In the genomic region with DNA sequence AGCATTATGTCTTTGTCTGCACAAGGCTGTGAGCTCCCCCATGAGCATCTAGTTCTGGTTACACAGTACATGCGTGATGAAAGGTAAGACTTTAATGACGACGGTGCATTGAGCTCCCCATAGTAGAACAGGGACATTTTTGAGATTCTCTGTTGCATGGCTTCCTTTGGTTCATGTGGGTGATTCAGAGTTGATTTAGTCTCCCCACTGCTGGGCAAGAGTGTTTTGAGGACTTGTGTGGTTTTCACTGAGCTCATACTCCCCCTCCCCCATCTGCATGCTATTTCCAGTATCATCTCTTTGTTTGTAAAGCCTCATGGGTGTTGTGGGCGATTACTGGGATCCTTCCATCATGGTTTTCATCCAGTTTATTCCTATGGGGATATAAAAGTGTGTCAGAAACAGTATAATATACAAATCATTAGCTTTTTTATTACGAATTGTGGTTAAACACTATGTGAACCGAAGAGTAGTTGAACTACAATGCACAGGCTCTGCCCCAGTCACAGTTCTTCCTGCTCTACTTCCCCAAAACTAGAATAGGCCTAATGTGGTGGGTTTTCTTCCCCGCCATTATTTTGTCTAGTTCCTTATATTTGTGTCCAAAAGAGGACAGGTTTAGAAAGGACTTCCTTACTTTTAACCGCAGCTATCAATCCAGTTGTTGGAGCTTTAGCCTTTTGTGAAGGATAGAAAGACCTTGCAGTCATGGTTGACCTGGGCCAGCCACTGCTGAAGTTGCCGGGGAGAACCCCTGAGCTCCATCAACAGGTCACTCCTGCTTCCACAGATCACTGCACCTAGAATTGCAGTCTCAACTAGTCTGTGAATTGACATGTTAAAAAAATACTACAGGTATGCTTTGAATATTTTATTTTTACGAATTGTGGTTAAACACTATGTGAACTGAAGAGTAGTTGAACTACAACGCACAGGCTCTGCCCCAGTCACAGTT, we compare ENCODE assay signal across 9 cellular contexts. TPM values are rescaled to one million over a fixed set of nuclear protein-coding genes. Genes with fewer than 3 reads are reported as not detected.
DNase-seq lines count a peak whose midpoint lies in the region; ATAC-seq and TF ChIP-seq lines count a peak whose summit lies in the region.
"Had no signal": no experiment of that assay in that cellular context is flagged by ENCODE, and none has a peak within 500 bp of the region (broad histone marks: within the 10 kb centered on the region; RNA-seq: fewer than 3 reads in every experiment).

No MANE protein-coding gene starts in this region.

- H3K36me3 ChIP-seq in esophagus squamous epithelium = no peaks in the 10 kb centered on the region

- H3K9me3 ChIP-seq in esophagus squamous epithelium = no peaks in the 10 kb centered on the region
- H3K9me3 ChIP-seq: SK-N-SH had no signal

- WGBS in esophagus squamous epithelium, 2 donors = 55 to 78% methylated on average over 9 to 11 of the region's 11 CpGs

- ATAC-seq in GM18519 (IDR thresholded peaks at IDR 0.05; ENCODE audit: low FRiP score, unreplicated experiment) (peak; percentile 42), HG02943 (IDR thresholded peaks at IDR 0.05; ENCODE audit: low read depth, unreplicated experiment) (peak; percentile 48), HG03139 (IDR thresholded peaks at IDR 0.05; ENCODE audit: unreplicated experiment) (no peak)
- ATAC-seq in natural killer cell treated with Interleukin-12 subunit alpha and Interleukin-12 subunit beta and Interleukin-15 and Interleukin-18, amount 100 ng/mL, for 72 hours = peak; percentile 32 to 34
- ATAC-seq in activated T-cell treated with anti-CD3 and anti-CD28 coated beads, Interleukin-2, amount 50 U/mL, for 4 hours = no peak

- no peaks in the 10 kb centered on the region for H3K36me3 Mint-ChIP-seq in natural killer cell treated with Interleukin-12 subunit alpha and Interleukin-12 subunit beta and Interleukin-15 and Interleukin-18, amount 100 ng/mL, for 72 hours
- H3K36me3 Mint-ChIP-seq in activated T-cell treated with anti-CD3 and anti-CD28 coated beads, Interleukin-2, amount 50 U/mL, for 4 hours (ENCODE audit: insufficient read depth) = no peaks in the 10 kb centered on the region

- H3K4me1 ChIP-seq in esophagus squamous epithelium = no peaks in the 10 kb centered on the region

- H3K27ac Mint-ChIP-seq in natural killer cell treated with Interleukin-12 subunit alpha and Interleukin-12 subunit beta and Interleukin-15 and Interleukin-18, amount 100 ng/mL, for 72 hours = peak overlapping the region in 1 of 2 donors; percentile 68

- TF ChIP-seq CTCF in esophagus squamous epithelium (IDR thresholded peaks at IDR 0.05) = no peak

- intact Hi-C loops in esophagus squamous epithelium (cut with DNase I) = no loop called here

- H3K27me3 Mint-ChIP-seq in natural killer cell treated with Interleukin-12 subunit alpha and Interleukin-12 subunit beta and Interleukin-15 and Interleukin-18, amount 100 ng/mL, for 72 hours = peaks cover 0 to 5% of the 10 kb centered on the region in 2 donors
- no peaks in the 10 kb centered on the region for H3K27me3 Mint-ChIP-seq in activated T-cell treated with anti-CD3 and anti-CD28 coated beads, Interleukin-2, amount 50 U/mL, for 4 hours (ENCODE audit: low read depth)

- DNase-seq in SKM-1 treated with dmso at 0.1 percent for 144 hours (lab: John Stamatoyannopoulos, UW; ENCODE audit: unreplicated experiment) = peak; percentile 98
- DNase-seq in natural killer cell treated with Interleukin-12 subunit alpha and Interleukin-12 subunit beta and Interleukin-15 and Interleukin-18, amount 100 ng/mL, for 72 hours (ENCODE audit: low spot score) = no peak
- DNase-seq in esophagus squamous epithelium (lab: John Stamatoyannopoulos, UW) = no peak
- no peak for DNase-seq in OCI-M2 (lab: John Stamatoyannopoulos, UW; ENCODE audit: unreplicated experiment)
- no peak for DNase-seq in activated T-cell treated with anti-CD3 and anti-CD28 coated beads, Interleukin-2, amount 50 U/mL, for 4 hours
- DNase-seq: SK-N-SH had no signal

- no peaks in the 10 kb centered on the region for H3K27me3 ChIP-seq in esophagus squamous epithelium

- H3K4me3 Mint-ChIP-seq in natural killer cell treated with Interleukin-12 subunit alpha and Interleukin-12 subunit beta and Interleukin-15 and Interleukin-18, amount 100 ng/mL, for 72 hours = peak overlapping the region; percentile 55
- no peak overlapping the region for H3K4me3 Mint-ChIP-seq in activated T-cell treated with anti-CD3 and anti-CD28 coated beads, Interleukin-2, amount 50 U/mL, for 4 hours

- H3K27ac ChIP-seq in esophagus squamous epithelium = no peak overlapping the region

- no peak overlapping the region for H3K4me3 ChIP-seq in esophagus squamous epithelium

- no peak for TF ChIP-seq POLR2A in esophagus squamous epithelium (IDR thresholded peaks at IDR 0.05)

- no peaks in the 10 kb centered on the region for H3K9me3 Mint-ChIP-seq in natural killer cell treated with Interleukin-12 subunit alpha and Interleukin-12 subunit beta and Interleukin-15 and Interleukin-18, amount 100 ng/mL, for 72 hours
- H3K9me3 Mint-ChIP-seq in activated T-cell treated with anti-CD3 and anti-CD28 coated beads, Interleukin-2, amount 50 U/mL, for 4 hours = no peaks in the 10 kb centered on the region

- peaks cover 24 to 28% of the 10 kb centered on the region in 2 donors for H3K4me1 Mint-ChIP-seq in natural killer cell treated with Interleukin-12 subunit alpha and Interleukin-12 subunit beta and Interleukin-15 and Interleukin-18, amount 100 ng/mL, for 72 hours (ENCODE audit: low read depth in 2 of 2)
- peaks cover 24% of the 10 kb centered on the region for H3K4me1 Mint-ChIP-seq in activated T-cell treated with anti-CD3 and anti-CD28 coated beads, Interleukin-2, amount 50 U/mL, for 4 hours (ENCODE audit: low read depth)

RNA-seq across cellular contexts. Expression of a gene that starts 30.4 kb away (rescaled TPM):
- 1 to 10 TPM in 1 of 2 donors, under 1 TPM in 1; 0.78 to 2.1 TPM for total RNA-seq in natural killer cell treated with Interleukin-12 subunit alpha and Interleukin-12 subunit beta and Interleukin-15 and Interleukin-18, amount 100 ng/mL, for 72 hours
- 10 to 100 TPM in 1 of 4 donors, 1 to 10 TPM in 2, under 1 TPM in 1; 0.61 to 36.8 (median 4.0) TPM for total RNA-seq in esophagus squamous epithelium
- under 1 TPM; 0.28 to 0.65 (median 0.32) TPM for total RNA-seq in activated T-cell treated with anti-CD3 and anti-CD28 coated beads, Interleukin-2, amount 50 U/mL, for 4 hours

Comparison
In these comparisons a context has a peak if more than half of its experiments do, and no peak if none do; other contexts are left out.
1. ATAC-seq: peak in GM18519 (single experiment), HG02943 (single experiment) and natural killer cell treated with Interleukin-12 subunit alpha and Interleukin-12 subunit beta and Interleukin-15 and Interleukin-18, amount 100 ng/mL, for 72 hours (2 of 2); none in HG03139 (single experiment) and activated T-cell treated with anti-CD3 and anti-CD28 coated beads, Interleukin-2, amount 50 U/mL, for 4 hours (0 of 2).